1 cellular context compared by ENCODE assay signal in the genomic region with DNA sequence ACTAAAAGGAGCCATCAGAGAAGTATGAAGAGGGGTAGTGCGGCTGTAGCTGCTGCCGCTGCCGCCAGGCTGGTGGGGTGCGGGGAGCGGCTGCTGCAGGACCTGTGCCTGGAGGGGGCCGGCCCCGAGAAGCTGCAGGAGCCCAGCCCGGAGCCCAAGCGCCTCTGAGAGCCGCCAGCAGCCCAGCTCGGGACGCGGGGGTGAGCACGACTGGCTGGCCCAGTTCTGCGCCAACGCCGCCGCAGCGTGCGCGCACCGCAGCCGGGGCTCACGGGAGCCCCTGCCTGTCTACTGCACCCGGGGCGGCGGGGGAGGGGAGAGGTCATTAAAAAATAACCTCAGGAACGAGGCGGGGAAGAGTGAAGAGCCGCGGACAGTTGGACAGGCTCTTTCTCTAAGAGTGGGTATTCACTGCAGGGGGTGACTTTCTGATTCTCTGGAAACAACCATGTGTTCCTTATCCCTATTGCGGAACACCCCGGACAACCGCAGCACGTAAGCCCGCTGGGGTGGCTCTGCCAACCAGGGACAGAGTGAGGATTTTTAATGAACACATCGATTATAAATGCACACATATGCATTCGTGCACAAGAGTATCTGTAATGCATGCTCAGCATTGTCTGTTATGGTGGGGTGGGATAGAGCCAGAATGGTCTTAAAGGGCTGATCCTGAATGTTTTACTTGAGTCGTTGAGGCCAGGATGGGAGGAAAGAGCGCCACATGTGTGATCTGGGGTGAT.
A peak's percentile ranks its signal among the peaks of the same experiment; 100 is the strongest.
TF ChIP-seq lines count a peak whose summit lies in the region.

No MANE protein-coding gene starts in this region.

TF ChIP-seq in HepG2, 621 proteins besides CTCF, POLR2A, EP300 and RAD21 (continued from another document and continues in another):
- no peak for TF ChIP-seq ZNF326 (CRISPR knock-in tag; IDR thresholded peaks at IDR 0.05; ENCODE audit: borderline replicate concordance)
- TF ChIP-seq ZBTB21 (CRISPR knock-in tag; IDR thresholded peaks at IDR 0.05) = no peak
- TF ChIP-seq LBX2 (CRISPR knock-in tag; IDR thresholded peaks at IDR 0.05; ENCODE audit: borderline replicate concordance) = no peak
- no peak for TF ChIP-seq MAF1 (CRISPR knock-in tag; IDR thresholded peaks at IDR 0.05; ENCODE audit: borderline replicate concordance)
- no peak for TF ChIP-seq NCOA5 (CRISPR knock-in tag; IDR thresholded peaks at IDR 0.05)
- TF ChIP-seq NFE2L1 (CRISPR knock-in tag; IDR thresholded peaks at IDR 0.05; ENCODE audit: borderline replicate concordance) = no peak
- TF ChIP-seq, protein P1, sequence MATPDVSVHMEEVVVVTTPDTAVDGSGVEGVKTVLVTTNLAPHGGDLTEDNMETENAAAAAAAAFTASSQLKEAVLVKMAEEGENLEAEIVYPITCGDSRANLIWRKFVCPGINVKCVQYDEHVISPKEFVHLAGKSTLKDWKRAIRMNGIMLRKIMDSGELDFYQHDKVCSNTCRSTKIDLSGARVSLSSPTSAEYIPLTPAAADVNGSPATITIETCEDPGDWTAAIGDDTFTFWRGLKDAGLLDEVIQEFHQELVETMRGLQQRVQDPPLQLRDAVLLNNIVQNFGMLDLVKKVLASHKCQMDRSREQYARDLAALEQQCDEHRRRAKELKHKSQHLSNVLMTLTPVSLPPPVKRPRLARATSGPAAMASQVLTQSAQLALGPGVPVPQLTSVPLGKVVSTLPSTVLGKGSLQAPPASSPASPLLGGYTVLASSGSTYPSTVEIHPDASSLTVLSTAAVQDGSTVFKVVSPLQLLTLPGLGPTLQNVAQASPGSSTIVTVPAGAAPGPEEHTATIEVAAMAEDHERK (CRISPR knock-in tag; IDR thresholded peaks at IDR 0.05; ENCODE audit: low read depth) = no peak
- TF ChIP-seq, protein P2, sequence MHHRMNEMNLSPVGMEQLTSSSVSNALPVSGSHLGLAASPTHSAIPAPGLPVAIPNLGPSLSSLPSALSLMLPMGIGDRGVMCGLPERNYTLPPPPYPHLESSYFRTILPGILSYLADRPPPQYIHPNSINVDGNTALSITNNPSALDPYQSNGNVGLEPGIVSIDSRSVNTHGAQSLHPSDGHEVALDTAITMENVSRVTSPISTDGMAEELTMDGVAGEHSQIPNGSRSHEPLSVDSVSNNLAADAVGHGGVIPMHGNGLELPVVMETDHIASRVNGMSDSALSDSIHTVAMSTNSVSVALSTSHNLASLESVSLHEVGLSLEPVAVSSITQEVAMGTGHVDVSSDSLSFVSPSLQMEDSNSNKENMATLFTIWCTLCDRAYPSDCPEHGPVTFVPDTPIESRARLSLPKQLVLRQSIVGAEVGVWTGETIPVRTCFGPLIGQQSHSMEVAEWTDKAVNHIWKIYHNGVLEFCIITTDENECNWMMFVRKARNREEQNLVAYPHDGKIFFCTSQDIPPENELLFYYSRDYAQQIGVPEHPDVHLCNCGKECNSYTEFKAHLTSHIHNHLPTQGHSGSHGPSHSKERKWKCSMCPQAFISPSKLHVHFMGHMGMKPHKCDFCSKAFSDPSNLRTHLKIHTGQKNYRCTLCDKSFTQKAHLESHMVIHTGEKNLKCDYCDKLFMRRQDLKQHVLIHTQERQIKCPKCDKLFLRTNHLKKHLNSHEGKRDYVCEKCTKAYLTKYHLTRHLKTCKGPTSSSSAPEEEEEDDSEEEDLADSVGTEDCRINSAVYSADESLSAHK (CRISPR knock-in tag; IDR thresholded peaks at IDR 0.05; ENCODE audit: borderline replicate concordance) = no peak
- no peak for TF ChIP-seq TBX3 (IDR thresholded peaks at IDR 0.05; ENCODE audit: borderline replicate concordance)
- TF ChIP-seq NBN (conservative IDR thresholded peaks at IDR 0.05) = no peak
- no peak for TF ChIP-seq GLI4 (CRISPR knock-in tag; IDR thresholded peaks at IDR 0.05; ENCODE audit: borderline replicate concordance)
- no peak for TF ChIP-seq HIC2 (CRISPR knock-in tag; IDR thresholded peaks at IDR 0.05; ENCODE audit: low read depth)
- peak; percentile 62; the same call in 1 of the 2 replicates for TF ChIP-seq ZNF773 (CRISPR knock-in tag; IDR thresholded peaks at IDR 0.05; ENCODE audit: borderline replicate concordance)
- no peak for TF ChIP-seq U2AF1 (optimal IDR thresholded peaks at IDR 0.05; ENCODE audit: low read depth, low read length)
- TF ChIP-seq ZNF781 (CRISPR knock-in tag; IDR thresholded peaks at IDR 0.05; ENCODE audit: borderline replicate concordance, not compliant biosample characterization) = no peak
- TF ChIP-seq POGK (CRISPR knock-in tag; conservative IDR thresholded peaks at IDR 0.05) = 0 out of 2 replicates have a peak, but pooled peaks have one; percentile 60
- no peak for TF ChIP-seq CBX5 (CRISPR knock-in tag; IDR thresholded peaks at IDR 0.05; ENCODE audit: borderline replicate concordance)
- TF ChIP-seq TMF1 (CRISPR knock-in tag; IDR thresholded peaks at IDR 0.05; ENCODE audit: low read depth) = peak; percentile 25; the same call in 1 of the 2 replicates
- TF ChIP-seq SMARCE1 (IDR thresholded peaks at IDR 0.05; ENCODE audit: borderline replicate concordance) = no peak
- TF ChIP-seq NFKB2 (CRISPR knock-in tag; IDR thresholded peaks at IDR 0.05; ENCODE audit: borderline replicate concordance) = no peak; the same call in 1 of the 2 replicates
- TF ChIP-seq ZNF362 (CRISPR knock-in tag; IDR thresholded peaks at IDR 0.05; ENCODE audit: borderline replicate concordance) = peak; percentile 24; the same call in 1 of the 2 replicates
- no peak for TF ChIP-seq ZMYM2 (CRISPR knock-in tag; IDR thresholded peaks at IDR 0.05)
- no peak for TF ChIP-seq KDM4B (CRISPR knock-in tag; IDR thresholded peaks at IDR 0.05)
- TF ChIP-seq, protein P3, sequence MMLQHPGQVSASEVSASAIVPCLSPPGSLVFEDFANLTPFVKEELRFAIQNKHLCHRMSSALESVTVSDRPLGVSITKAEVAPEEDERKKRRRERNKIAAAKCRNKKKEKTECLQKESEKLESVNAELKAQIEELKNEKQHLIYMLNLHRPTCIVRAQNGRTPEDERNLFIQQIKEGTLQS (CRISPR knock-in tag; IDR thresholded peaks at IDR 0.05) = no peak
- TF ChIP-seq ZFP90 (CRISPR knock-in tag; IDR thresholded peaks at IDR 0.05; ENCODE audit: borderline replicate concordance) = 0 out of 2 replicates have a peak, but pooled peaks have one; percentile 37
- no peak for TF ChIP-seq AFF4 (CRISPR knock-in tag; IDR thresholded peaks at IDR 0.05)
- no peak for TF ChIP-seq HMGXB3 (CRISPR knock-in tag; IDR thresholded peaks at IDR 0.05; ENCODE audit: borderline replicate concordance)
